In genomic region chr2:207327513-207327912, GRCh38 we compare ENCODE assay signal across 21 cellular contexts.
DNase-seq lines count a peak whose midpoint lies in the region; ATAC-seq lines count a peak whose summit lies in the region.
"Had no signal": no experiment of that assay in that cellular context is flagged by ENCODE, and none has a peak within 500 bp of the region (broad histone marks: within the 10 kb centered on the region; RNA-seq: fewer than 3 reads in every experiment).

No MANE protein-coding gene starts in this region.

- POLR2A ChIA-PET in naive thymus-derived CD4-positive, alpha-beta T cell (lab: Charles Lee) = no interaction called here

- peak overlapping the region; percentile 1 for H3K27ac Mint-ChIP-seq in activated T-helper 2 cell treated with anti-CD3 and anti-CD28 coated beads, Interferon-gamma antibody, Interleukin-2, Interleukin-4, amounts not matched to agents 10 μg/mL and 5 μg/mL and 100 μg/mL, durations not matched to agents 14 hours and 24 hours and 36 hours
- H3K27ac Mint-ChIP-seq in naive thymus-derived CD4-positive, alpha-beta T cell = no peak overlapping the region
- H3K27ac Mint-ChIP-seq: B cell; CD8-positive, alpha-beta T cell had no signal

- H3K36me3 Mint-ChIP-seq in activated T-helper 2 cell treated with anti-CD3 and anti-CD28 coated beads, Interferon-gamma antibody, Interleukin-2, Interleukin-4, amounts not matched to agents 10 μg/mL and 5 μg/mL and 100 μg/mL, durations not matched to agents 14 hours and 24 hours and 36 hours (ENCODE audit: low read depth) = no peaks in the 10 kb centered on the region
- H3K36me3 Mint-ChIP-seq in naive thymus-derived CD4-positive, alpha-beta T cell = peaks cover 0 to 5% (median 2%) of the 10 kb centered on the region in 5 donors
- H3K36me3 Mint-ChIP-seq: CD8-positive, alpha-beta T cell had no signal

- H3K36me3 ChIP-seq in naive thymus-derived CD4-positive, alpha-beta T cell (ENCODE audit: control insufficient read depth in 2 of 3, insufficient read depth in 3 of 3, low read length in 3 of 3) = no peaks in the 10 kb centered on the region
- H3K36me3 ChIP-seq: SJCRH30 had no signal

- intact Hi-C loops in activated T-helper 2 cell treated with anti-CD3 and anti-CD28 coated beads, Interferon-gamma antibody, Interleukin-2, Interleukin-4, amounts not matched to agents 10 μg/mL and 5 μg/mL and 100 μg/mL, durations not matched to agents 14 hours and 24 hours and 36 hours (cut with micrococcal nuclease) = no loop called here
- intact Hi-C loops in naive thymus-derived CD4-positive, alpha-beta T cell (cut with micrococcal nuclease) = no loop called here

- no peak for DNase-seq in activated T-helper 2 cell treated with anti-CD3 and anti-CD28 coated beads, Interferon-gamma antibody, Interleukin-2, Interleukin-4, amounts not matched to agents 10 μg/mL and 5 μg/mL and 100 μg/mL, durations not matched to agents 14 hours and 24 hours and 36 hours (ENCODE audit: low spot score)
- DNase-seq in GF-D8 (lab: John Stamatoyannopoulos, UW) = no peak
- DNase-seq in stimulated activated CD4-positive, alpha-beta T cell treated with anti-CD3 and anti-CD28 coated beads, Interleukin-2, amount 100 ng/mL, for 48 hours = no peak
- no peak for DNase-seq in naive thymus-derived CD4-positive, alpha-beta T cell
- no peak for DNase-seq in kidney tubule cell (ENCODE audit: low spot score)
- DNase-seq: CD8-positive, alpha-beta T cell; DMS79 treated with DMSO at 0.1 percent for 48 hours; GM23248; NCI-H1048; NCI-H146; NCI-H2081 treated with DMSO at 0.1 percent for 48 hours; NCI-H2227 treated with DMSO at 0.1 percent for 48 hours; NCI-H524 treated with DMSO at 0.1 percent for 48 hours; OCI-M1; SJCRH30; SW 1271 had no signal

- H3K9me3 Mint-ChIP-seq in activated T-helper 2 cell treated with anti-CD3 and anti-CD28 coated beads, Interferon-gamma antibody, Interleukin-2, Interleukin-4, amounts not matched to agents 10 μg/mL and 5 μg/mL and 100 μg/mL, durations not matched to agents 14 hours and 24 hours and 36 hours = no peaks in the 10 kb centered on the region
- no peaks in the 10 kb centered on the region for H3K9me3 Mint-ChIP-seq in naive thymus-derived CD4-positive, alpha-beta T cell
- H3K9me3 Mint-ChIP-seq: CD8-positive, alpha-beta T cell had no signal

- H3K27me3 ChIP-seq in naive thymus-derived CD4-positive, alpha-beta T cell (ENCODE audit: control insufficient read depth in 2 of 2, insufficient read depth in 2 of 2, low read length in 2 of 2) = no peaks in the 10 kb centered on the region
- H3K27me3 ChIP-seq: SJCRH30 had no signal

- no peak overlapping the region for H3K27ac ChIP-seq in naive thymus-derived CD4-positive, alpha-beta T cell (ENCODE audit: low read depth, low read length)
- H3K27ac ChIP-seq: GM23248, RWPE1, SJCRH30 had no signal

- H3K4me3 ChIP-seq in naive thymus-derived CD4-positive, alpha-beta T cell (ENCODE audit: low read length) = no peak overlapping the region
- H3K4me3 ChIP-seq: GM23248, SJCRH30 had no signal

- CTCF ChIA-PET in naive thymus-derived CD4-positive, alpha-beta T cell (lab: Charles Lee) = no interaction called here

- no peaks in the 10 kb centered on the region for H3K27me3 Mint-ChIP-seq in activated T-helper 2 cell treated with anti-CD3 and anti-CD28 coated beads, Interferon-gamma antibody, Interleukin-2, Interleukin-4, amounts not matched to agents 10 μg/mL and 5 μg/mL and 100 μg/mL, durations not matched to agents 14 hours and 24 hours and 36 hours (ENCODE audit: low read depth)
- H3K27me3 Mint-ChIP-seq in naive thymus-derived CD4-positive, alpha-beta T cell = no peaks in the 10 kb centered on the region
- H3K27me3 Mint-ChIP-seq: B cell had no signal

- no peaks in the 10 kb centered on the region for H3K9me3 ChIP-seq in naive thymus-derived CD4-positive, alpha-beta T cell (ENCODE audit: control insufficient read depth in 2 of 3, low read length in 3 of 3)
- H3K9me3 ChIP-seq: SJCRH30 had no signal

- peaks cover 0 to under 1% of the 10 kb centered on the region in 2 donors for H3K4me1 ChIP-seq in naive thymus-derived CD4-positive, alpha-beta T cell (ENCODE audit: control insufficient read depth in 2 of 2, insufficient read depth in 2 of 2, low read length in 2 of 2)
- H3K4me1 ChIP-seq: SJCRH30 had no signal

- ATAC-seq in GM18520 (IDR thresholded peaks at IDR 0.05; ENCODE audit: unreplicated experiment) (peak; percentile 24), GM19395 (IDR thresholded peaks at IDR 0.05; ENCODE audit: unreplicated experiment) (peak; percentile 33), HG03342 (IDR thresholded peaks at IDR 0.05; ENCODE audit: unreplicated experiment) (peak; percentile 27)
- ATAC-seq in naive thymus-derived CD4-positive, alpha-beta T cell = no peak
- ATAC-seq: CD8-positive, alpha-beta T cell had no signal

- H3K4me1 Mint-ChIP-seq in activated T-helper 2 cell treated with anti-CD3 and anti-CD28 coated beads, Interferon-gamma antibody, Interleukin-2, Interleukin-4, amounts not matched to agents 10 μg/mL and 5 μg/mL and 100 μg/mL, durations not matched to agents 14 hours and 24 hours and 36 hours (ENCODE audit: low read depth) = peaks cover 56% of the 10 kb centered on the region
- peaks cover 2 to 47% (median 6%) of the 10 kb centered on the region in 7 donors for H3K4me1 Mint-ChIP-seq in naive thymus-derived CD4-positive, alpha-beta T cell

- H3K4me3 Mint-ChIP-seq in activated T-helper 2 cell treated with anti-CD3 and anti-CD28 coated beads, Interferon-gamma antibody, Interleukin-2, Interleukin-4, amounts not matched to agents 10 μg/mL and 5 μg/mL and 100 μg/mL, durations not matched to agents 14 hours and 24 hours and 36 hours (ENCODE audit: low read depth) = no peak overlapping the region
- H3K4me3 Mint-ChIP-seq in naive thymus-derived CD4-positive, alpha-beta T cell = no peak overlapping the region
- H3K4me3 Mint-ChIP-seq: B cell; CD8-positive, alpha-beta T cell had no signal
